In the genomic region with DNA sequence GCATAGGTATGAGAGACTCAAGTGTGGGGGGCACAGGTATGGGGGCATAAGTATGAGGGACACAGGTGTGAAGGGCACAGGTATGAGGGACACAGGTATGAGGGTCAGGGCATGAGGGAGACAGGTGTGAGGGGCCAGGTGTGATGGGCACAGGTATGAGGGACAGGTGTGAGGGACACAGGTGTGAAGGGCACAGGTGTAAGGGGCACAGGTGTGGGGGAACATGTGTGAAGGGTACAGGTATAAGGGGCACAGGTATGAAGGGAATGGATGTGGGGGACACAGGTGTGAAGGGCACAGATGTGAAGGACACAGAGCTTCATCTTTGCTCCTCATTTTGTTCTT, we compare ENCODE assay signal across 25 cellular contexts. TPM values are rescaled to one million over a fixed set of nuclear protein-coding genes. Genes with fewer than 3 reads are reported as not detected.
"Had no signal": no experiment of that assay in that cellular context is flagged by ENCODE, and none has a peak within 500 bp of the region (broad histone marks: within the 10 kb centered on the region; RNA-seq: fewer than 3 reads in every experiment).

No MANE protein-coding gene starts in this region.

- H3K36me3 Mint-ChIP-seq: natural killer cell; stimulated activated naive B cell treated with anti-CD40 and anti-IgM and Interleukin-4, amounts not matched to agents 10 μg/mL and 1 μg/mL and 100 μg/mL, for 72 hours had no signal

- H3K9me3 Mint-ChIP-seq: central memory CD8-positive, alpha-beta T cell; dendritic cell treated with granulocyte-macrophage colony-stimulating factor and Interleukin-4, amounts not matched to agents 40 ng/mL and 50 ng/mL, for 4 days; natural killer cell; stimulated activated naive B cell treated with anti-CD40 and anti-IgM and Interleukin-4, amounts not matched to agents 10 μg/mL and 1 μg/mL and 100 μg/mL, for 72 hours; stimulated activated naive CD8-positive, alpha-beta T cell treated with anti-CD3 and anti-CD28 coated beads, Interleukin-15, Interleukin-2, amounts not matched to agents 100 ng/mL and 50 ng/mL, for 24 hours had no signal

- ATAC-seq: esophagus mucosa; left lung; right cardiac atrium; stimulated activated naive B cell treated with anti-CD40 and anti-IgM and Interleukin-4, amounts not matched to agents 10 μg/mL and 1 μg/mL and 100 μg/mL, for 72 hours had no signal

- H3K27ac ChIP-seq: colonic mucosa, epithelial cell of prostate, left lung, neutrophil, prostate gland, sigmoid colon, spleen, thoracic aorta, tibial nerve, upper lobe of left lung, uterus had no signal

- H3K27ac Mint-ChIP-seq: dendritic cell treated with granulocyte-macrophage colony-stimulating factor and Interleukin-4, amounts not matched to agents 40 ng/mL and 50 ng/mL, for 4 days; endodermal cell; natural killer cell; stimulated activated naive B cell treated with anti-CD40 and anti-IgM and Interleukin-4, amounts not matched to agents 10 μg/mL and 1 μg/mL and 100 μg/mL, for 72 hours; stimulated activated naive CD8-positive, alpha-beta T cell treated with anti-CD3 and anti-CD28 coated beads, Interleukin-15, Interleukin-2, amounts not matched to agents 100 ng/mL and 50 ng/mL, for 24 hours had no signal

- H3K36me3 ChIP-seq: colonic mucosa, left lung, neutrophil, prostate gland, sigmoid colon, spleen, thoracic aorta, tibial nerve, upper lobe of left lung, uterus had no signal

- H3K27me3 ChIP-seq: colonic mucosa, sigmoid colon, tibial nerve, upper lobe of left lung, uterus had no signal

- H3K4me1 Mint-ChIP-seq: central memory CD8-positive, alpha-beta T cell; endodermal cell; natural killer cell; stimulated activated naive B cell treated with anti-CD40 and anti-IgM and Interleukin-4, amounts not matched to agents 10 μg/mL and 1 μg/mL and 100 μg/mL, for 72 hours had no signal

- H3K4me3 ChIP-seq: colonic mucosa, left lung, prostate gland, sigmoid colon, spleen, thoracic aorta, tibial nerve, upper lobe of left lung, uterus had no signal

- DNase-seq: effector CD8-positive, alpha-beta T cell; endodermal cell; kidney; mesendoderm; midbrain; natural killer cell; right cardiac atrium; sigmoid colon; spleen; stimulated activated CD4-positive, alpha-beta T cell treated with anti-CD3 and anti-CD28 coated beads, Interleukin-4, amount 100 ng/mL, for 4 hours; stimulated activated naive B cell treated with anti-CD40 and anti-IgM and Interleukin-4, amounts not matched to agents 10 μg/mL and 1 μg/mL and 100 μg/mL, for 72 hours; upper lobe of left lung; uterus had no signal

- H3K4me3 Mint-ChIP-seq: central memory CD8-positive, alpha-beta T cell; dendritic cell treated with granulocyte-macrophage colony-stimulating factor and Interleukin-4, amounts not matched to agents 40 ng/mL and 50 ng/mL, for 4 days; endodermal cell; natural killer cell; stimulated activated naive B cell treated with anti-CD40 and anti-IgM and Interleukin-4, amounts not matched to agents 10 μg/mL and 1 μg/mL and 100 μg/mL, for 72 hours; stimulated activated naive CD8-positive, alpha-beta T cell treated with anti-CD3 and anti-CD28 coated beads, Interleukin-15, Interleukin-2, amounts not matched to agents 100 ng/mL and 50 ng/mL, for 24 hours had no signal

- H3K4me1 ChIP-seq: colonic mucosa, left lung, prostate gland, spleen, tibial nerve, upper lobe of left lung, uterus had no signal

- H3K9me3 ChIP-seq: colonic mucosa, left lung, neutrophil, prostate gland, sigmoid colon, spleen, thoracic aorta, tibial nerve, upper lobe of left lung, uterus had no signal

RNA-seq across cellular contexts. Expression of a gene that starts 41.2 kb away (rescaled TPM):
- total RNA-seq: chondrocyte, thoracic aorta, tibial nerve had no signal
